ENCODE assay signal across 8 cellular contexts in genomic region chr2:157468931-157469708, GRCh38. TPM values are rescaled to one million over a fixed set of nuclear protein-coding genes. Genes with fewer than 3 reads are reported as not detected.
A peak's percentile ranks its signal among the peaks of the same experiment; 100 is the strongest.
DNase-seq lines count a peak whose midpoint lies in the region; ATAC-seq lines count a peak whose summit lies in the region.

No MANE protein-coding gene starts in this region.

- H3K4me3 ChIP-seq in CD4-positive, CD25-positive, alpha-beta regulatory T cell (ENCODE audit: low read depth, low read length) = peak overlapping the region; percentile 70

- H3K27ac Mint-ChIP-seq in CD4-positive, CD25-positive, alpha-beta regulatory T cell = peak overlapping the region; percentile 92 to 95 (median 95)

- no peaks in the 10 kb centered on the region for H3K27me3 Mint-ChIP-seq in CD4-positive, CD25-positive, alpha-beta regulatory T cell

- H3K36me3 Mint-ChIP-seq in CD4-positive, CD25-positive, alpha-beta regulatory T cell = no peaks in the 10 kb centered on the region

- H3K9me3 Mint-ChIP-seq in CD4-positive, CD25-positive, alpha-beta regulatory T cell = peaks cover 0 to 4% (median 1%) of the 10 kb centered on the region in 7 donors

- DNase-seq in CD4-positive, CD25-positive, alpha-beta regulatory T cell = peak in 2 of 3 donors; percentile 69 to 88
- peak; percentile 15 for DNase-seq in UCSD-AML1 (lab: John Stamatoyannopoulos, UW; ENCODE audit: unreplicated experiment)
- no peak for DNase-seq in left colon
- no peak for DNase-seq in cerebellar nuclear complex (lab: John Stamatoyannopoulos, UW)
- DNase-seq in NCI-H2029 (lab: John Stamatoyannopoulos, UW) = no peak
- no peak for DNase-seq in NCI-H69 (lab: John Stamatoyannopoulos, UW)

- H3K27me3 ChIP-seq in CD4-positive, CD25-positive, alpha-beta regulatory T cell (ENCODE audit: control insufficient read depth, insufficient read depth, low read length) = no peaks in the 10 kb centered on the region

- H3K4me1 ChIP-seq in CD4-positive, CD25-positive, alpha-beta regulatory T cell (ENCODE audit: control insufficient read depth, insufficient read depth, low read length, poor library complexity, severe bottlenecking) = peaks cover 25% of the 10 kb centered on the region

- H3K4me1 Mint-ChIP-seq in CD4-positive, CD25-positive, alpha-beta regulatory T cell = peaks cover 11 to 59% (median 43%) of the 10 kb centered on the region in 4 donors

- peak overlapping the region; percentile 9 to 70 (median 44) for H3K4me3 Mint-ChIP-seq in CD4-positive, CD25-positive, alpha-beta regulatory T cell

- peak overlapping the region; percentile 81 for H3K27ac ChIP-seq in CD4-positive, CD25-positive, alpha-beta regulatory T cell (ENCODE audit: insufficient read depth, low read length, poor library complexity, severe bottlenecking)

- intact Hi-C loops in left colon (cut with DNase I, micrococcal nuclease) = no loop called here

- H3K36me3 ChIP-seq in CD4-positive, CD25-positive, alpha-beta regulatory T cell (ENCODE audit: control insufficient read depth, insufficient read depth, low read length) = no peaks in the 10 kb centered on the region

- peak; percentile 92 to 93 for ATAC-seq in CD4-positive, CD25-positive, alpha-beta regulatory T cell (ENCODE audit: low read depth in 2 of 2)
- ATAC-seq in GM19328 (IDR thresholded peaks at IDR 0.05; ENCODE audit: unreplicated experiment) (peak; percentile 67), HG03378 (IDR thresholded peaks at IDR 0.05; ENCODE audit: unreplicated experiment) (peak; percentile 83), left colon (peak; percentile 52)

- H3K9me3 ChIP-seq in CD4-positive, CD25-positive, alpha-beta regulatory T cell (ENCODE audit: control insufficient read depth in 2 of 2, low read length in 2 of 2) = no peaks in the 10 kb centered on the region

RNA-seq across cellular contexts. Expression of gene CYTIP, which starts 25.2 kb away (rescaled TPM):
- total RNA-seq in CD4-positive, CD25-positive, alpha-beta regulatory T cell = 454 TPM
- polyA plus RNA-seq in CD4-positive, CD25-positive, alpha-beta regulatory T cell = 100 to 1,000 TPM; 123 to 205 (median 150) TPM
- total RNA-seq in left colon = 1 to 10 TPM; 5.1 to 6.6 TPM

Comparison
In these comparisons a context has a peak if more than half of its experiments do, and no peak if none do; other contexts are left out.
1. DNase-seq: peak in CD4-positive, CD25-positive, alpha-beta regulatory T cell (2 of 3) and UCSD-AML1 (single experiment); none in left colon (0 of 2), cerebellar nuclear complex (0 of 2), NCI-H2029 (single experiment) and NCI-H69 (single experiment).
2. RNA of gene CYTIP, which starts 25.2 kb away (total RNA-seq): 454 TPM in CD4-positive, CD25-positive, alpha-beta regulatory T cell (single experiment); 5.1 to 6.6 TPM in left colon; every median in the first group is over 10 times any median in the second.
3. Peak in every context shown above with its lines, with median percentiles within 50 percentile points of each other: ATAC-seq.